ENCODE assay signal across 8 cellular contexts in genomic region chr5:132425009-132425937, GRCh38. TPM values are rescaled to one million over a fixed set of nuclear protein-coding genes. Genes with fewer than 3 reads are reported as not detected.
DNase-seq lines count a peak whose midpoint lies in the region; ATAC-seq, FAIRE-seq and TF ChIP-seq lines count a peak whose summit lies in the region.

No MANE protein-coding gene starts in this region.

- H3K36me3 ChIP-seq in SU-DHL-6 (ENCODE audit: low read length) (no peaks in the 10 kb centered on the region), ascending aorta (peaks cover 0 to 9% of the 10 kb centered on the region in 2 donors), mucosa of descending colon (ENCODE audit: low read depth) (no peaks in the 10 kb centered on the region), tibial nerve (peaks cover 0 to 9% (median 0%) of the 10 kb centered on the region in 3 donors)

- peak overlapping the region; percentile 15; the same call in 1 of the 2 replicates for H3K9ac ChIP-seq in SU-DHL-6 (ENCODE audit: low read length)

- DNase-seq in ascending aorta (ENCODE audit: low spot score in 2 of 2) (peak in 1 of 2 donors; percentile 68), mucosa of descending colon (peak in 2 of 3 donors; percentile 29 to 56), tibial nerve (ENCODE audit: low spot score in 2 of 2) (no peak), GM19239 (ENCODE audit: insufficient read length, low spot score) (no peak), NCI-H128 (lab: John Stamatoyannopoulos, UW; ENCODE audit: unreplicated experiment) (no peak)

- H3K4me3 ChIP-seq in SU-DHL-6 (ENCODE audit: insufficient read depth, low read length, poor library complexity, severe bottlenecking) (no peak overlapping the region), ascending aorta (no peak overlapping the region), mucosa of descending colon (no peak overlapping the region), tibial nerve (no peak overlapping the region)

- H3K9me3 ChIP-seq in SU-DHL-6 (ENCODE audit: insufficient read depth, low read length), result no peaks in the 10 kb centered on the region
- no peaks in the 10 kb centered on the region for H3K9me3 ChIP-seq in ascending aorta
- H3K9me3 ChIP-seq in mucosa of descending colon, result no peaks in the 10 kb centered on the region
- H3K9me3 ChIP-seq in tibial nerve, result no peaks in the 10 kb centered on the region

- no peak for TF ChIP-seq EP300 in tibial nerve (IDR thresholded peaks at IDR 0.05)

- H3K4me1 ChIP-seq in ascending aorta (peaks cover 33 to 75% of the 10 kb centered on the region in 2 donors), mucosa of descending colon (ENCODE audit: low read depth) (peaks cover 99% of the 10 kb centered on the region), tibial nerve (peaks cover 0 to 100% (median 70%) of the 10 kb centered on the region in 4 donors)

- peak overlapping the region; percentile 33 for H3K4me2 ChIP-seq in SU-DHL-6 (ENCODE audit: low read depth, low read length, poor library complexity, severe bottlenecking)

- no peaks in the 10 kb centered on the region for H3K9me2 ChIP-seq in SU-DHL-6 (replicated peaks; ENCODE audit: insufficient read depth, low read length)

- no peak for TF ChIP-seq CTCF in SU-DHL-6 (IDR thresholded peaks at IDR 0.05; ENCODE audit: insufficient read depth, low read length, poor library complexity, severe bottlenecking)
- no peak for TF ChIP-seq CTCF in ascending aorta (IDR thresholded peaks at IDR 0.05)
- no peak for TF ChIP-seq CTCF in mucosa of descending colon (IDR thresholded peaks at IDR 0.05)
- TF ChIP-seq CTCF in tibial nerve (IDR thresholded peaks at IDR 0.05), result no peak

- H3K27ac ChIP-seq in SU-DHL-6 (ENCODE audit: low read depth, low read length) (peak overlapping the region; percentile 67), ascending aorta (peak overlapping the region; percentile 55 to 61), tibial nerve (peak overlapping the region in 3 of 4 donors; percentile 60 to 86 (median 70))

- intact Hi-C loops in ascending aorta (cut with DNase I) (no loop called here), mucosa of descending colon (cut with DNase I, micrococcal nuclease) (loop anchor here (5.0 to 10.0 kb wide), 3 partner anchors 42 to 72 kb away; partner anchors contain the start of gene IRF1 (in 1 of the 2))

- peaks cover 8% of the 10 kb centered on the region; the same call in 1 of the 2 replicates for H3F3A ChIP-seq in SU-DHL-6 (ENCODE audit: insufficient read depth)

- no peak for TF ChIP-seq POLR2A in tibial nerve (IDR thresholded peaks at IDR 0.05)

- peak; percentile 53 for ATAC-seq in GM18517 (IDR thresholded peaks at IDR 0.05; ENCODE audit: unreplicated experiment)
- ATAC-seq in HG02938 (IDR thresholded peaks at IDR 0.05; ENCODE audit: unreplicated experiment), result peak; percentile 58
- ATAC-seq in mucosa of descending colon, result peak; percentile 14

- H2AFZ ChIP-seq in SU-DHL-6 (ENCODE audit: low read depth, low read length, severe bottlenecking), result peak overlapping the region; percentile 23

- FAIRE-seq in GM19239 (lab: Jason Lieb, UNC), result no peak

- 55 to 56% methylated on average over 8 of the region's 8 CpGs for WGBS in tibial nerve, 2 donors

- no peaks in the 10 kb centered on the region for H4K20me1 ChIP-seq in SU-DHL-6 (ENCODE audit: low read depth, low read length)

- H3K27me3 ChIP-seq in SU-DHL-6 (ENCODE audit: low read length) (no peaks in the 10 kb centered on the region), ascending aorta (no peaks in the 10 kb centered on the region), tibial nerve (no peaks in the 10 kb centered on the region)

- H3K79me2 ChIP-seq in SU-DHL-6 (ENCODE audit: insufficient read depth, low read length), result no peaks in the 10 kb centered on the region

RNA-seq across cellular contexts. Expression of gene SLC22A5, which starts 55.8 kb away (rescaled TPM):
- total RNA-seq in ascending aorta (11.9 TPM), mucosa of descending colon (10 to 100 TPM; 27.9 to 95.4 (median 29.4) TPM), tibial nerve (10 to 100 TPM; 11.3 to 19.0 (median 16.3) TPM)

Comparison
In these comparisons a context has a peak if more than half of its experiments do, and no peak if none do; other contexts are left out.
1. DNase-seq: peak in mucosa of descending colon (2 of 3); none in tibial nerve (0 of 2), GM19239 (single experiment) and NCI-H128 (single experiment).
2. Peak in every context shown above with its lines, with median percentiles within 50 percentile points of each other: ATAC-seq and H3K27ac ChIP-seq.